Comparison of ENCODE assay signal across 8 cellular contexts in the genomic region with DNA sequence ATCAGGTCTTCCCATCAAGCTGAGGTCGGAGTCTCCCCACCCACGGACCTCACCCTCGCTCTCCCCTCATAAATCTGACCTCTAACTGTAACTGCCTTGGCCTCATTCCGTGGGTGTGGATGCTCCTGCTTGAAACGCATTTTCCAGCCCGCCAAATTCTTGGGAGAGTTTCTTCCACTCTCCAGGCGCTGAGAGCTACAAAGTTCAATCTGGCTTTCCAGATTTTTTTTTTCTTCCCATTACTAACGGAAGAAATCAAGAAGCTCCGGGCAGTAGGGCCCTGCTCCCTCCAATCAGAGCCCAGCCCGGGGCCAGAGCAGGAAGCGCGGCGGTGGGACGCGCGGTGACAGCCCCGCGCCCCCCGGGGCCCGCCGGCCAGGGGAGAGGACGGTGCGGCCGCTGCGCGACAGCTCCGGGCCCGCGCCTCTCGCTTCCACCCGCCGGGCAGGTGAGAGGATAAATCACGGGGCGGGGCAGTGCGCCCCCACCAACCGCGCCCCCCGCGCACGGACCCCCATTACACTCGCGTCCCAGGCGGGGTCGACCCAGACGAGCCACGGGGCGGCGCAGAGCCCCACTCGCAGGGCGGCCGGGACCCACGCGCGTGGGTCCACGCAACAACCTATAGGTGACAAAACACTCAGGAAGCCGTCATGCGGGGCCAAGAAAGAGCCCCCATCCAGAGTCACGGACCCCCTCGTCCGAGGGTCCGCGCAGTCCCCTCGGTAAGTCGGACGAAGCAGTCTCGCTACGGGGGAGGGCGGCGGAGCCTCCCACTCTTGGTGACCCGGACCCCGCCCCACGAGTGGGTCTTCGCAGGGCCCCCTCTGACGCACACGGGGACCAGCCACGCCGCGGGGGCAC. TPM values are rescaled to one million over a fixed set of nuclear protein-coding genes. Genes with fewer than 3 reads are reported as not detected.
DNase-seq lines count a peak whose midpoint lies in the region; ATAC-seq and TF ChIP-seq lines count a peak whose summit lies in the region.

No MANE protein-coding gene starts in this region.

- peak overlapping the region; percentile 85 for H3K4me3 Mint-ChIP-seq in activated T-helper 2 cell treated with anti-CD3 and anti-CD28 coated beads, Interferon-gamma antibody, Interleukin-2, Interleukin-4, amounts not matched to agents 10 μg/mL and 5 μg/mL and 100 μg/mL, durations not matched to agents 14 hours and 24 hours and 36 hours (ENCODE audit: low read depth)

- peaks cover 8% of the 10 kb centered on the region for H3K27me3 Mint-ChIP-seq in activated T-helper 2 cell treated with anti-CD3 and anti-CD28 coated beads, Interferon-gamma antibody, Interleukin-2, Interleukin-4, amounts not matched to agents 10 μg/mL and 5 μg/mL and 100 μg/mL, durations not matched to agents 14 hours and 24 hours and 36 hours (ENCODE audit: low read depth)

- ATAC-seq in omental fat pad (ENCODE audit: low FRiP score) (peak; percentile 66), GM19328 (IDR thresholded peaks at IDR 0.05; ENCODE audit: unreplicated experiment) (no peak), HG02763 (IDR thresholded peaks at IDR 0.05; ENCODE audit: unreplicated experiment) (no peak)

- H3K36me3 Mint-ChIP-seq in activated T-helper 2 cell treated with anti-CD3 and anti-CD28 coated beads, Interferon-gamma antibody, Interleukin-2, Interleukin-4, amounts not matched to agents 10 μg/mL and 5 μg/mL and 100 μg/mL, durations not matched to agents 14 hours and 24 hours and 36 hours (ENCODE audit: low read depth), result peaks cover 6% of the 10 kb centered on the region

- DNase-seq in NCI-H2227 (lab: John Stamatoyannopoulos, UW; ENCODE audit: unreplicated experiment), result peak; percentile 17
- DNase-seq in NCI-H2227 treated with DMSO at 0.1 percent for 48 hours (lab: John Stamatoyannopoulos, UW), result no peak
- DNase-seq in activated T-helper 2 cell treated with anti-CD3 and anti-CD28 coated beads, Interferon-gamma antibody, Interleukin-2, Interleukin-4, amounts not matched to agents 10 μg/mL and 5 μg/mL and 100 μg/mL, durations not matched to agents 14 hours and 24 hours and 36 hours (ENCODE audit: low spot score), result no peak
- peak; percentile 16 for DNase-seq in foreskin melanocyte
- DNase-seq in omental fat pad (ENCODE audit: low spot score), result no peak
- DNase-seq in RKO (ENCODE audit: low spot score), result no peak

- H3K9me3 Mint-ChIP-seq in activated T-helper 2 cell treated with anti-CD3 and anti-CD28 coated beads, Interferon-gamma antibody, Interleukin-2, Interleukin-4, amounts not matched to agents 10 μg/mL and 5 μg/mL and 100 μg/mL, durations not matched to agents 14 hours and 24 hours and 36 hours, result no peaks in the 10 kb centered on the region

- intact Hi-C loops in activated T-helper 2 cell treated with anti-CD3 and anti-CD28 coated beads, Interferon-gamma antibody, Interleukin-2, Interleukin-4, amounts not matched to agents 10 μg/mL and 5 μg/mL and 100 μg/mL, durations not matched to agents 14 hours and 24 hours and 36 hours (cut with micrococcal nuclease), result loop anchor here (1.0 to 5.0 kb wide), 3 partner anchors 22 to 61 kb away; no protein-coding TSS in a partner anchor

- H3K4me1 Mint-ChIP-seq in activated T-helper 2 cell treated with anti-CD3 and anti-CD28 coated beads, Interferon-gamma antibody, Interleukin-2, Interleukin-4, amounts not matched to agents 10 μg/mL and 5 μg/mL and 100 μg/mL, durations not matched to agents 14 hours and 24 hours and 36 hours (ENCODE audit: low read depth), result peaks cover 31% of the 10 kb centered on the region

- no peak for TF ChIP-seq CTCF in omental fat pad (IDR thresholded peaks at IDR 0.05)

- peak overlapping the region; percentile 58 for H3K27ac Mint-ChIP-seq in activated T-helper 2 cell treated with anti-CD3 and anti-CD28 coated beads, Interferon-gamma antibody, Interleukin-2, Interleukin-4, amounts not matched to agents 10 μg/mL and 5 μg/mL and 100 μg/mL, durations not matched to agents 14 hours and 24 hours and 36 hours

RNA-seq across cellular contexts. Expression of gene AFAP1, which starts 0.9 kb away (rescaled TPM):
- 53.7 and 57.6 TPM in 2 replicates for total RNA-seq in activated T-helper 2 cell treated with anti-CD3 and anti-CD28 coated beads, Interferon-gamma antibody, Interleukin-2, Interleukin-4, amounts not matched to agents 10 μg/mL and 5 μg/mL and 100 μg/mL, durations not matched to agents 14 hours and 24 hours and 36 hours
- 10 to 100 TPM; 24.6 to 35.5 (median 26.9) TPM for total RNA-seq in omental fat pad

Comparison
In these comparisons a context has a peak if more than half of its experiments do, and no peak if none do; other contexts are left out.
1. DNase-seq: peak in NCI-H2227 (single experiment) and foreskin melanocyte (single experiment); none in NCI-H2227 treated with DMSO at 0.1 percent for 48 hours (single experiment), activated T-helper 2 cell treated with anti-CD3 and anti-CD28 coated beads, Interferon-gamma antibody, Interleukin-2, Interleukin-4, amounts not matched to agents 10 μg/mL and 5 μg/mL and 100 μg/mL, durations not matched to agents 14 hours and 24 hours and 36 hours (single experiment), omental fat pad (single experiment) and RKO (single experiment).